Comparison of ENCODE assay signal across 13 cellular contexts in the genomic region with DNA sequence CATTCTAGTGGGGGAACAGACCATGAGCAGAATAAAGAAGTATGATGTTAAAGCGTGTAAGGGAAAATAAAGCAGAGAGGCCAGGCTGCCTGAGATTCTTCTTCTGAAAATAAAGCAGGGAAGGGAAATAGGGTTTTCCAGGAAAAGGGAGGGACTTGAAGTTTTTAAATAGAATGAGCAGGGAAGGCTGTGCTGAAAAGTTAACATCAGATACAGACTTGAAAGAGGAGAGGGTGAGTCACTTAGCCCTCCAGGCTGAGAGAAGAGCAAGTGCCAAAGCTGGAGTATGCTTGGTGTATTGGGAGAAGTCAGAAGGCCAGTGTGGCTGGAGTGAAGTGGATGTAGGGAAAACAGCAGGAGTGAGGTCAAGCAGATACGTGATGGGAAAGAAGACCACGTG. TPM values are rescaled to one million over a fixed set of nuclear protein-coding genes. Genes with fewer than 3 reads are reported as not detected.
DNase-seq lines count a peak whose midpoint lies in the region; ATAC-seq, FAIRE-seq and TF ChIP-seq lines count a peak whose summit lies in the region.
"Had no signal": no experiment of that assay in that cellular context is flagged by ENCODE, and none has a peak within 500 bp of the region (broad histone marks: within the 10 kb centered on the region; RNA-seq: fewer than 3 reads in every experiment).

No MANE protein-coding gene starts in this region.

- H3K27me3 Mint-ChIP-seq in neural progenitor cell (ENCODE audit: insufficient read depth, low read depth): no peaks in the 10 kb centered on the region
- H3K27me3 Mint-ChIP-seq: B cell had no signal

- H3K79me2 ChIP-seq in neural progenitor cell (ENCODE audit: low read depth): peaks cover 30% of the 10 kb centered on the region

- H3K4me1 ChIP-seq in A549 (peaks cover 10% of the 10 kb centered on the region; the same call in 2 of the 3 replicates), neural progenitor cell (no peaks in the 10 kb centered on the region)

- H3K4me2 ChIP-seq in A549 (peak overlapping the region; percentile 5; the same call in 1 of the 3 replicates), neural progenitor cell (no peak overlapping the region)

- peaks cover 16% of the 10 kb centered on the region for H3K36me3 Mint-ChIP-seq in neural progenitor cell

- TF ChIP-seq POLR2A in A549 (IDR thresholded peaks at IDR 0.05; ENCODE audit: low read length): no peak

- CTCF ChIA-PET in A549 (lab: Yijun Ruan, JAX): no interaction called here

- no peak for TF ChIP-seq CTCF in A549 (IDR thresholded peaks at IDR 0.05)
- TF ChIP-seq CTCF in HFF-Myc (IDR thresholded peaks at IDR 0.05; ENCODE audit: low read depth, low read length, missing control alignments): no peak
- TF ChIP-seq CTCF in brain microvascular endothelial cell (IDR thresholded peaks at IDR 0.05; ENCODE audit: low read depth, low read length, missing control alignments): no peak
- no peak for TF ChIP-seq CTCF in neural progenitor cell (IDR thresholded peaks at IDR 0.05)

- H3K9me3 Mint-ChIP-seq in neural progenitor cell: no peaks in the 10 kb centered on the region
- H3K9me3 Mint-ChIP-seq: endodermal cell had no signal

- H3K4me3 ChIP-seq in A549 (no peak overlapping the region), HFF-Myc (replicated peaks; ENCODE audit: low read depth, low read length) (no peak overlapping the region), brain microvascular endothelial cell (ENCODE audit: low read depth, low read length) (no peak overlapping the region), neural progenitor cell (no peak overlapping the region)

- no peak for TF ChIP-seq RAD21 in A549 (conservative IDR thresholded peaks at IDR 0.05 in 1 of 2, IDR thresholded peaks at IDR 0.05 in 1 of 2)

- WGBS in A549 (ENCODE audit: missing lambda C conversion rate): 82% methylated on average over 3 of the region's 3 CpGs

- no peak overlapping the region for H2AFZ ChIP-seq in neural progenitor cell (replicated peaks)

- H4K20me1 ChIP-seq in neural progenitor cell (ENCODE audit: low read depth): no peaks in the 10 kb centered on the region

- no peak overlapping the region for H3K27ac Mint-ChIP-seq in neural progenitor cell
- H3K27ac Mint-ChIP-seq: B cell, endodermal cell had no signal

- H3K9ac ChIP-seq in neural progenitor cell: no peak overlapping the region

- peaks cover 2% of the 10 kb centered on the region for H3K4me1 Mint-ChIP-seq in neural progenitor cell
- H3K4me1 Mint-ChIP-seq: B cell, endodermal cell had no signal

- POLR2A ChIA-PET in A549 (lab: Yijun Ruan, JAX): no interaction called here

- H3K4me3 Mint-ChIP-seq in neural progenitor cell: no peak overlapping the region
- H3K4me3 Mint-ChIP-seq: B cell, endodermal cell had no signal

- H3K27ac ChIP-seq in A549 (no peak overlapping the region), brain microvascular endothelial cell (no peak overlapping the region), neural progenitor cell (no peak overlapping the region)

- no peaks in the 10 kb centered on the region for H3K9me3 ChIP-seq in A549
- no peaks in the 10 kb centered on the region for H3K9me3 ChIP-seq in neural progenitor cell (ENCODE audit: low read depth)

- in situ Hi-C loops in brain microvascular endothelial cell (cut with HindIII; ENCODE audit: low pct_ligation_motif_present, low sequenced_read_pairs): no loop called here

- no peaks in the 10 kb centered on the region for H3K36me3 ChIP-seq in brain microvascular endothelial cell (replicated peaks)
- no peaks in the 10 kb centered on the region for H3K36me3 ChIP-seq in neural progenitor cell

- no peak for TF ChIP-seq EP300 in A549 (IDR thresholded peaks at IDR 0.05)

- DNase-seq in A549 (ENCODE audit: low read depth in 1 of 2, low spot score in 1 of 2) (peak in 1 of 2 experiments; percentile 6), HFF-Myc (ENCODE audit: extremely low read depth, low read depth) (peak; percentile 78), brain microvascular endothelial cell (peak; percentile 51), iris pigment epithelial cell (ENCODE audit: low read depth) (peak; percentile 75), neural progenitor cell (ENCODE audit: low spot score) (no peak), NK-92 (lab: John Stamatoyannopoulos, UW; ENCODE audit: unreplicated experiment) (no peak), cerebellum (ENCODE audit: low spot score) (no peak)
- DNase-seq: endodermal cell; NCI-H774; stimulated activated CD4-positive, alpha-beta T cell treated with anti-CD3 and anti-CD28 coated beads, Interleukin-12 subunit alpha, Interleukin-12 subunit beta, amount 100 ng/mL, for 4 hours; stimulated activated naive CD4-positive, alpha-beta T cell treated with Interleukin-2 at 50 U/mL for 16 hours had no signal

- no peaks in the 10 kb centered on the region for H3F3A ChIP-seq in neural progenitor cell (ENCODE audit: low read depth)

- ATAC-seq in A549: peak in 1 of 2 experiments; percentile 46; a peak in 2 of 6 replicates
- no peak for ATAC-seq in HG03095 (IDR thresholded peaks at IDR 0.05; ENCODE audit: unreplicated experiment)

- no peak for FAIRE-seq in A549 (lab: Jason Lieb, UNC)

- no peaks in the 10 kb centered on the region for H3K27me3 ChIP-seq in brain microvascular endothelial cell (replicated peaks)
- H3K27me3 ChIP-seq in neural progenitor cell: no peaks in the 10 kb centered on the region

TF ChIP-seq in A549, 52 proteins besides CTCF, POLR2A, EP300 and RAD21 (continues in another document):
- TF ChIP-seq ESRRA (IDR thresholded peaks at IDR 0.05; ENCODE audit: borderline replicate concordance, low read length): no peak
- no peak for TF ChIP-seq EHMT2 (IDR thresholded peaks at IDR 0.05; ENCODE audit: low read depth)
- no peak for TF ChIP-seq PBX3 (IDR thresholded peaks at IDR 0.05)
- TF ChIP-seq FOXS1 (CRISPR knock-in tag; IDR thresholded peaks at IDR 0.05): no peak
- no peak for TF ChIP-seq ELK1 (IDR thresholded peaks at IDR 0.05; ENCODE audit: low read depth, low read length)
- no peak for TF ChIP-seq USF2 (IDR thresholded peaks at IDR 0.05)
- TF ChIP-seq RCOR1 (IDR thresholded peaks at IDR 0.05; ENCODE audit: low read depth, low read length): no peak
- no peak for TF ChIP-seq HOXB5 (CRISPR knock-in tag; IDR thresholded peaks at IDR 0.05)
- TF ChIP-seq MAX (IDR thresholded peaks at IDR 0.05): no peak
- no peak for TF ChIP-seq CEBPB (IDR thresholded peaks at IDR 0.05)
- no peak for TF ChIP-seq MAZ (IDR thresholded peaks at IDR 0.05; ENCODE audit: borderline replicate concordance, low read depth, low read length)
- TF ChIP-seq CHD4 (IDR thresholded peaks at IDR 0.05; ENCODE audit: borderline replicate concordance): no peak

RNA-seq across cellular contexts. Expression of gene PLK4, which starts 10.0 kb away (rescaled TPM):
- polyA plus RNA-seq in A549 (2011; rRNA removed): 28.5 and 34.2 TPM in 2 replicates
- 11.9 and 12.1 TPM in 2 replicates for polyA plus RNA-seq in A549 (2012; cell fraction: cytosol; rRNA removed)
- 19.6 and 27.5 TPM in 2 replicates for polyA plus RNA-seq in A549 (2012; cell fraction: nucleus; rRNA removed)
- polyA plus RNA-seq in A549 (2017; fragmentation: RNase III; extraction: RNeasy Plus Mini Kit Qiagen cat#74134 plus additional on column Dnase treatment): 15.6 to 18.4 TPM (median 17.8 TPM) in 3 replicates
- 8.3 and 9.9 TPM in 2 replicates for polyA minus RNA-seq in A549 (2011; rRNA and poly(A)+ RNA removed)
- total RNA-seq in neural progenitor cell (ENCODE audit: low replicate concordance): 41.1 and 83.9 TPM in 2 replicates
- 20.9 TPM for total RNA-seq in cerebellum

Comparison
In these comparisons a context has a peak if more than half of its experiments do, and no peak if none do; other contexts are left out.
1. DNase-seq: peak in HFF-Myc (single experiment), brain microvascular endothelial cell (single experiment) and iris pigment epithelial cell (single experiment); none in neural progenitor cell (single experiment), NK-92 (single experiment) and cerebellum (single experiment).